ENCODE assay signal across 25 cellular contexts in the genomic region with DNA sequence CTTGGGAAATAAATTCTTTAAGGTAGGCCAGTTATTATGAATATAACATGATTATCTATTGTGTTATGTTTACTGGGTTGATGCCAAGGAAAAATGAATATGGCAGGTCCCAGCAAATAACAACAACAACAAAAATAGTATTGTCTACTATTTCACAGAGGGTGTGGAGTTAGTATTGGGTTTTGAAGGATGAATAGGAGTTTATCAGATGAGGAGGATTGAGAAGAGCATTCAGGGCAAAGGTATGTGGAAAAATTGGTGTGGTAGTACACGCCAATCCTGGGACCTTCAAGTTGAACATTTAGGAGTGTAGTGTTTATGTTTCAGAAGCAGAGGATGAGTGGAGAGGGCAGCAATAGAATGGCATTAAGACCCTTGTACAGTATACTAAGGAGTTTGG.
"Had no signal": no experiment of that assay in that cellular context is flagged by ENCODE, and none has a peak within 500 bp of the region (broad histone marks: within the 10 kb centered on the region; RNA-seq: fewer than 3 reads in every experiment).

No MANE protein-coding gene starts in this region.

- H3K27ac ChIP-seq: colonic mucosa, coronary artery, dorsolateral prefrontal cortex, epithelial cell of prostate, esophagus muscularis mucosa, esophagus squamous epithelium, foreskin keratinocyte, gastrocnemius medialis, gastroesophageal sphincter, heart left ventricle, heart right ventricle had no signal

- H3K4me1 ChIP-seq: colonic mucosa, esophagus muscularis mucosa, foreskin keratinocyte, gastrocnemius medialis, gastroesophageal sphincter, heart left ventricle, heart right ventricle had no signal

- H3K4me3 ChIP-seq: colonic mucosa, coronary artery, dorsolateral prefrontal cortex, esophagus muscularis mucosa, esophagus squamous epithelium, gastrocnemius medialis, gastroesophageal sphincter, heart left ventricle, heart right ventricle had no signal

- DNase-seq: colonic mucosa; cortex of kidney; dermis blood vessel endothelial cell; dorsolateral prefrontal cortex; effector CD4-positive, alpha-beta T cell; effector CD8-positive, alpha-beta T cell; effector memory CD4-positive, alpha-beta T cell; effector memory CD8-positive, alpha-beta T cell; endodermal cell; erythroblast; esophagus squamous epithelium; foreskin fibroblast; foreskin keratinocyte; foreskin melanocyte; gastrocnemius medialis; glutamatergic neuron; head of caudate nucleus; heart left ventricle; heart right ventricle had no signal

- ATAC-seq: effector memory CD8-positive, alpha-beta T cell; esophagus mucosa; foreskin keratinocyte; gastrocnemius medialis; gastroesophageal sphincter; heart left ventricle; heart right ventricle had no signal

- H3K4me3 Mint-ChIP-seq: dendritic cell treated with granulocyte-macrophage colony-stimulating factor and Interleukin-4, amounts not matched to agents 40 ng/mL and 50 ng/mL, for 4 days; effector memory CD8-positive, alpha-beta T cell; endodermal cell had no signal

- H3K9me3 Mint-ChIP-seq: dendritic cell treated with granulocyte-macrophage colony-stimulating factor and Interleukin-4, amounts not matched to agents 40 ng/mL and 50 ng/mL, for 4 days; effector memory CD8-positive, alpha-beta T cell; endodermal cell had no signal

- H3K27me3 Mint-ChIP-seq: dendritic cell treated with granulocyte-macrophage colony-stimulating factor and Interleukin-4, amounts not matched to agents 40 ng/mL and 50 ng/mL, for 4 days had no signal

- H3K27me3 ChIP-seq: colonic mucosa, dorsolateral prefrontal cortex, esophagus muscularis mucosa, esophagus squamous epithelium, gastrocnemius medialis, gastroesophageal sphincter, heart left ventricle, heart right ventricle had no signal

- H3K27ac Mint-ChIP-seq: dendritic cell treated with granulocyte-macrophage colony-stimulating factor and Interleukin-4, amounts not matched to agents 40 ng/mL and 50 ng/mL, for 4 days; effector memory CD8-positive, alpha-beta T cell; endodermal cell had no signal

- H3K36me3 ChIP-seq: colonic mucosa, esophagus muscularis mucosa, esophagus squamous epithelium, gastrocnemius medialis, gastroesophageal sphincter, heart left ventricle, heart right ventricle had no signal

- H3K9me3 ChIP-seq: colonic mucosa, esophagus muscularis mucosa, esophagus squamous epithelium, gastrocnemius medialis, gastroesophageal sphincter, heart left ventricle, heart right ventricle had no signal
